ENCODE assay signal across 24 cellular contexts in genomic region chrX:33053001-33053400, GRCh38.
"Had no signal": no experiment of that assay in that cellular context is flagged by ENCODE, and none has a peak within 500 bp of the region (broad histone marks: within the 10 kb centered on the region; RNA-seq: fewer than 3 reads in every experiment).

No MANE protein-coding gene starts in this region.

- H3K36me3 ChIP-seq: ovary, right lobe of liver, suprapubic skin, transverse colon, vagina had no signal

- H3K9me3 ChIP-seq: ovary, right lobe of liver, suprapubic skin, transverse colon, vagina had no signal

- H3K27me3 Mint-ChIP-seq: effector memory CD8-positive, alpha-beta T cell; memory B cell; stimulated activated naive CD8-positive, alpha-beta T cell treated with anti-CD3 and anti-CD28 coated beads, Interleukin-15, amount 100 ng/mL, for 72 hours had no signal

- H3K4me3 ChIP-seq: lung, ovary, right lobe of liver, suprapubic skin, transverse colon, vagina had no signal

- H3K4me1 Mint-ChIP-seq: immature natural killer cell; memory B cell; natural killer cell; stimulated activated naive CD8-positive, alpha-beta T cell treated with anti-CD3 and anti-CD28 coated beads, Interleukin-15, amount 100 ng/mL, for 72 hours had no signal

- H3K27ac Mint-ChIP-seq: effector memory CD8-positive, alpha-beta T cell; immature natural killer cell; memory B cell; natural killer cell; stimulated activated naive CD8-positive, alpha-beta T cell treated with anti-CD3 and anti-CD28 coated beads, Interleukin-15, amount 100 ng/mL, for 72 hours had no signal

- H3K27ac ChIP-seq: ovary, right lobe of liver, suprapubic skin, transverse colon, vagina had no signal

- H3K4me1 ChIP-seq: right lobe of liver, suprapubic skin, transverse colon, vagina had no signal

- DNase-seq: cortex of kidney; effector memory CD8-positive, alpha-beta T cell; hypothalamus; immature natural killer cell; islet precursor cell; natural killer cell; occipital lobe; ovary; posterior cingulate gyrus; right lobe of liver; small intestine; stimulated activated CD4-positive, alpha-beta T cell treated with anti-CD3 and anti-CD28 coated beads, Interleukin-15, amount 100 ng/mL, for 24 hours; stimulated activated CD4-positive, alpha-beta T cell treated with anti-CD3 and anti-CD28 coated beads, Interleukin-4, amount 100 ng/mL, for 1 hour; stimulated activated CD8-positive, alpha-beta memory T cell treated with anti-CD3 and anti-CD28 coated beads, Interleukin-4, amount 100 ng/mL, for 48 hours; stimulated activated naive CD4-positive, alpha-beta T cell; stimulated activated naive CD8-positive, alpha-beta T cell treated with anti-CD3 and anti-CD28 coated beads, Interleukin-15, amount 100 ng/mL, for 72 hours; transverse colon had no signal

- FAIRE-seq: endometrium, frontal cortex had no signal

- H3K27me3 ChIP-seq: ovary, right lobe of liver, suprapubic skin, transverse colon, vagina had no signal

- H3K4me3 Mint-ChIP-seq: effector memory CD8-positive, alpha-beta T cell; immature natural killer cell; memory B cell; natural killer cell; stimulated activated naive CD8-positive, alpha-beta T cell treated with anti-CD3 and anti-CD28 coated beads, Interleukin-15, amount 100 ng/mL, for 72 hours had no signal

- H3K36me3 Mint-ChIP-seq: immature natural killer cell, memory B cell, natural killer cell had no signal

- ATAC-seq: effector memory CD8-positive, alpha-beta T cell; left lobe of liver; natural killer cell; right lobe of liver; stimulated activated naive CD8-positive, alpha-beta T cell treated with anti-CD3 and anti-CD28 coated beads, Interleukin-15, amount 100 ng/mL, for 72 hours had no signal
